ENCODE assay signal across 12 cellular contexts in genomic region chr11:33475999-33476398, GRCh38.
A peak's percentile ranks its signal among the peaks of the same experiment; 100 is the strongest.
DNase-seq lines count a peak whose midpoint lies in the region; ATAC-seq and TF ChIP-seq lines count a peak whose summit lies in the region.
"Had no signal": no experiment of that assay in that cellular context is flagged by ENCODE, and none has a peak within 500 bp of the region (broad histone marks: within the 10 kb centered on the region; RNA-seq: fewer than 3 reads in every experiment).

No MANE protein-coding gene starts in this region.

- H3K9me3 Mint-ChIP-seq in CD4-positive, alpha-beta T cell: no peaks in the 10 kb centered on the region
- H3K9me3 Mint-ChIP-seq: activated CD4-positive, alpha-beta T cell treated with anti-CD3 and anti-CD28 coated beads, Interleukin-2, amount 10 ng/mL, durations not matched to agents 7 days and 5 days; CD8-positive, alpha-beta T cell had no signal

- no peaks in the 10 kb centered on the region for H3K4me1 Mint-ChIP-seq in CD4-positive, alpha-beta T cell (ENCODE audit: low read depth)
- H3K4me1 Mint-ChIP-seq: activated CD4-positive, alpha-beta T cell treated with anti-CD3 and anti-CD28 coated beads, Interleukin-2, amount 10 ng/mL, durations not matched to agents 7 days and 5 days had no signal

- no peak overlapping the region for H3K27ac ChIP-seq in CD4-positive, alpha-beta T cell (ENCODE audit: low read depth, low read length)

- POLR2A ChIA-PET in CD4-positive, alpha-beta T cell (lab: Charles Lee): interaction anchor here (0.6 kb wide), 1 partner anchor 17 kb away, joined by 4 read pairs; no protein-coding TSS in a partner anchor

- H3K9me3 ChIP-seq in CD4-positive, alpha-beta T cell (ENCODE audit: control insufficient read depth, low read length): no peaks in the 10 kb centered on the region

- TF ChIP-seq CTCF in CD4-positive, alpha-beta T cell (IDR thresholded peaks at IDR 0.05): no peak

- H3K27me3 ChIP-seq in CD4-positive, alpha-beta T cell (ENCODE audit: control insufficient read depth, insufficient read depth, low read length): no peaks in the 10 kb centered on the region

- H3K27ac Mint-ChIP-seq in CD4-positive, alpha-beta T cell: no peak overlapping the region
- H3K27ac Mint-ChIP-seq: activated CD4-positive, alpha-beta T cell treated with anti-CD3 and anti-CD28 coated beads, Interleukin-2, amount 10 ng/mL, durations not matched to agents 7 days and 5 days; CD8-positive, alpha-beta T cell had no signal

- peaks cover 24% of the 10 kb centered on the region for H3K27me3 Mint-ChIP-seq in CD4-positive, alpha-beta T cell

- no peak for ATAC-seq in GM21619 (IDR thresholded peaks at IDR 0.05; ENCODE audit: unreplicated experiment)
- no peak for ATAC-seq in CD4-positive, alpha-beta T cell (ENCODE audit: poor library complexity)
- ATAC-seq: CD8-positive, alpha-beta T cell; left colon had no signal

- CTCF ChIA-PET in CD4-positive, alpha-beta T cell (lab: Charles Lee): no interaction called here

- H3K36me3 Mint-ChIP-seq in CD4-positive, alpha-beta T cell (ENCODE audit: low read depth): no peaks in the 10 kb centered on the region
- H3K36me3 Mint-ChIP-seq: CD8-positive, alpha-beta T cell had no signal

- H3K4me3 Mint-ChIP-seq in CD4-positive, alpha-beta T cell: no peak overlapping the region
- H3K4me3 Mint-ChIP-seq: activated CD4-positive, alpha-beta T cell treated with anti-CD3 and anti-CD28 coated beads, Interleukin-2, amount 10 ng/mL, durations not matched to agents 7 days and 5 days; CD8-positive, alpha-beta T cell had no signal

- DNase-seq in AG20443 (ENCODE audit: low spot score) (peak; percentile 30), NCI-H1092 (lab: John Stamatoyannopoulos, UW) (peak; percentile 38), amniotic epithelial cell (ENCODE audit: low read depth) (peak; percentile 77), kidney tubule cell (ENCODE audit: low spot score) (peak; percentile 25)
- DNase-seq in activated CD4-positive, alpha-beta T cell treated with anti-CD3 and anti-CD28 coated beads for 1 hour: no peak
- DNase-seq in stimulated activated CD4-positive, alpha-beta T cell treated with anti-CD3 and anti-CD28 coated beads, Interleukin-4, amount 100 ng/mL, for 24 hours: no peak
- DNase-seq in CD4-positive, alpha-beta T cell: no peak
- DNase-seq: activated CD4-positive, alpha-beta T cell treated with anti-CD3 and anti-CD28 coated beads, Interleukin-2, amount 10 ng/mL, durations not matched to agents 7 days and 5 days; CD8-positive, alpha-beta T cell; left colon; trophoblast cell had no signal

- intact Hi-C loops in CD4-positive, alpha-beta T cell (cut with DNase I, micrococcal nuclease): no loop called here

Comparison
In these comparisons a context has a peak if more than half of its experiments do, and no peak if none do; other contexts are left out.
1. DNase-seq: peak in AG20443 (single experiment), NCI-H1092 (single experiment), amniotic epithelial cell (single experiment) and kidney tubule cell (single experiment); none in activated CD4-positive, alpha-beta T cell treated with anti-CD3 and anti-CD28 coated beads for 1 hour (single experiment), stimulated activated CD4-positive, alpha-beta T cell treated with anti-CD3 and anti-CD28 coated beads, Interleukin-4, amount 100 ng/mL, for 24 hours (single experiment) and CD4-positive, alpha-beta T cell (0 of 10).